Comparison of ENCODE assay signal across 16 cellular contexts in the genomic region with DNA sequence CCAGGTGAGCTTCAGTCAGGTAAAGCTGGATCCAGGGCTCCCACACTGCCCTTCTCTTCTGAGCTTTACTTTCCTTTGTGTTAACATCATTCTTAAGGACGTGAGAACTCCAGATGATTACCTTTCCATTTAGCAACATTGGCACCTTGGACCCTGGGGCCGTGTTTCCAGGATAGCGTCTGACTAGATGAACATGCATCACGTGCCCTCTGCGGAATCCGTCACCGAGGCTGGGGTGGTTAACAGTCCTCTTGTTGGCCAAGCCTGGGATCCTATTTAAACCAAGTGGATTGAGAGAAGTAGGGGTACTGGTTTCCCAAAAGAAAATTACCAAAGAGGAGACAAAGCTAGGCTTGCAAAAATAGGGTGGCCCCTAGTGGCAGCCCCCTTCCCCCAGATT. TPM values are rescaled to one million over a fixed set of nuclear protein-coding genes. Genes with fewer than 3 reads are reported as not detected.
DNase-seq lines count a peak whose midpoint lies in the region; ATAC-seq, FAIRE-seq and TF ChIP-seq lines count a peak whose summit lies in the region.
"Had no signal": no experiment of that assay in that cellular context is flagged by ENCODE, and none has a peak within 500 bp of the region (broad histone marks: within the 10 kb centered on the region; RNA-seq: fewer than 3 reads in every experiment).

No MANE protein-coding gene starts in this region.

- no peak overlapping the region for H2AFZ ChIP-seq in IMR-90 (replicated peaks; ENCODE audit: low read length, poor library complexity)

- no TSS peak for BruUV-seq in IMR-90 (replicated peaks; lab: Mats Ljungman, UMichigan)

- no peak for TF ChIP-seq POLR2A in IMR-90 (IDR thresholded peaks at IDR 0.05; ENCODE audit: low read depth, low read length)
- no peak for TF ChIP-seq POLR2A in ovary (IDR thresholded peaks at IDR 0.05)

- H3K9me3 ChIP-seq in IMR-90 (ENCODE audit: control insufficient read depth, insufficient read depth, low read length): no peaks in the 10 kb centered on the region; the same call in 1 of the 2 replicates
- H3K9me3 ChIP-seq in naive thymus-derived CD4-positive, alpha-beta T cell (ENCODE audit: control insufficient read depth in 2 of 3, low read length in 3 of 3): no peaks in the 10 kb centered on the region
- H3K9me3 ChIP-seq in small intestine (ENCODE audit: control insufficient read depth, low read depth): no peaks in the 10 kb centered on the region
- no peaks in the 10 kb centered on the region for H3K9me3 ChIP-seq in ovary
- no peaks in the 10 kb centered on the region for H3K9me3 ChIP-seq in kidney (ENCODE audit: control insufficient read depth in 1 of 2, low read length in 2 of 2)

- FAIRE-seq in small intestine (lab: Jason Lieb, UNC) (no peak), kidney (lab: Jason Lieb, UNC) (no peak)
- FAIRE-seq: G401.6, H1 had no signal

- H3K27ac Mint-ChIP-seq in naive thymus-derived CD4-positive, alpha-beta T cell: peak overlapping the region in 5 of 9 donors; percentile 6 to 72 (median 33)

- no peak overlapping the region for H2BK120ac ChIP-seq in IMR-90 (ENCODE audit: low read depth, low read length)

- in situ Hi-C loops in IMR-90 (cut with MboI; ENCODE audit: low sequenced_read_pairs): no loop called here

- no peaks in the 10 kb centered on the region for H3K27me3 ChIP-seq in IMR-90 (ENCODE audit: control insufficient read depth, insufficient read depth, low read length)
- H3K27me3 ChIP-seq in naive thymus-derived CD4-positive, alpha-beta T cell (ENCODE audit: control insufficient read depth in 2 of 2, insufficient read depth in 2 of 2, low read length in 2 of 2): no peaks in the 10 kb centered on the region
- no peaks in the 10 kb centered on the region for H3K27me3 ChIP-seq in small intestine (ENCODE audit: control insufficient read depth in 2 of 2, insufficient read depth in 2 of 2, low read length in 2 of 2)
- H3K27me3 ChIP-seq in ovary: no peaks in the 10 kb centered on the region

- H3K4me3 Mint-ChIP-seq in naive thymus-derived CD4-positive, alpha-beta T cell: no peak overlapping the region
- H3K4me3 Mint-ChIP-seq: CD4-positive, alpha-beta memory T cell had no signal

- intact Hi-C loops in IMR-90 (cut with micrococcal nuclease): no loop called here
- intact Hi-C loops in naive thymus-derived CD4-positive, alpha-beta T cell (cut with micrococcal nuclease): no loop called here
- intact Hi-C loops in ovary (cut with DNase I): loop anchor here in 1 of 4 donors (10.0 kb wide), 1 partner anchor 754 kb away; no protein-coding TSS in a partner anchor
- intact Hi-C loops in kidney (cut with DNase I): no loop called here

- WGBS in IMR-90 (ENCODE audit: extremely low coverage in 2 of 2, insufficient read length in 1 of 2), 2 experiments: no CpG with 5 or more reads among the region's 7 CpGs
- WGBS in small intestine, 3 donors: 93 to 95% (median 93%) methylated on average over 7 of the region's 7 CpGs
- WGBS in ovary, 3 donors: 89 to 94% (median 94%) methylated on average over 7 of the region's 7 CpGs

- no peak overlapping the region for H3K4me3 ChIP-seq in IMR-90 (ENCODE audit: insufficient read depth, low read depth, low read length)
- H3K4me3 ChIP-seq in naive thymus-derived CD4-positive, alpha-beta T cell (ENCODE audit: low read length): no peak overlapping the region
- H3K4me3 ChIP-seq in small intestine (ENCODE audit: low read depth in 1 of 2, low read length in 2 of 2): no peak overlapping the region
- no peak overlapping the region for H3K4me3 ChIP-seq in ovary
- H3K4me3 ChIP-seq in kidney (ENCODE audit: low read length in 2 of 2): no peak overlapping the region

- H3K36me3 ChIP-seq in IMR-90 (ENCODE audit: control insufficient read depth, insufficient read depth, low read length) (peaks cover 58% of the 10 kb centered on the region), small intestine (ENCODE audit: control insufficient read depth in 2 of 2, insufficient read depth in 2 of 2, low read length in 2 of 2) (peaks cover 2 to 5% of the 10 kb centered on the region in 2 donors), ovary (no peaks in the 10 kb centered on the region), kidney (ENCODE audit: control insufficient read depth in 1 of 2, insufficient read depth in 2 of 2, low read length in 2 of 2) (peaks cover 16 to 36% of the 10 kb centered on the region in 2 donors)
- H3K36me3 ChIP-seq in naive thymus-derived CD4-positive, alpha-beta T cell (ENCODE audit: control insufficient read depth in 2 of 3, insufficient read depth in 3 of 3, low read length in 3 of 3): peaks cover 0 to 55% (median 0%) of the 10 kb centered on the region in 3 experiments

- H3K14ac ChIP-seq in IMR-90 (replicated peaks; ENCODE audit: low read depth, low read length): no peak overlapping the region

- no peak for TF ChIP-seq RAD21 in IMR-90 (IDR thresholded peaks at IDR 0.05; ENCODE audit: low read length)

- no peak overlapping the region for H4K8ac ChIP-seq in IMR-90 (ENCODE audit: low read depth in 2 of 2, low read length in 2 of 2)

- peaks cover 0 to 4% (median 0%) of the 10 kb centered on the region in 11 donors for H3K9me3 Mint-ChIP-seq in naive thymus-derived CD4-positive, alpha-beta T cell

- ATAC-seq in IMR-90 (ENCODE audit: low read depth): no peak
- no peak for ATAC-seq in naive thymus-derived CD4-positive, alpha-beta T cell

- H2BK20ac ChIP-seq in IMR-90 (ENCODE audit: low read depth, low read length): no peak overlapping the region

- peaks cover 14 to 46% (median 34%) of the 10 kb centered on the region in 5 donors for H3K36me3 Mint-ChIP-seq in naive thymus-derived CD4-positive, alpha-beta T cell

- no peak overlapping the region for H3K9ac ChIP-seq in IMR-90 (ENCODE audit: low read depth, low read length)
- no peak overlapping the region for H3K9ac ChIP-seq in kidney (ENCODE audit: low read length in 2 of 2)

- H3K27ac ChIP-seq in IMR-90 (ENCODE audit: insufficient read depth, low read length) (no peak overlapping the region), small intestine (ENCODE audit: low read depth in 1 of 2, low read length in 1 of 2) (no peak overlapping the region), ovary (no peak overlapping the region), kidney (ENCODE audit: low read depth in 2 of 2, low read length in 2 of 2) (no peak overlapping the region)
- H3K27ac ChIP-seq in naive thymus-derived CD4-positive, alpha-beta T cell (ENCODE audit: low read depth, low read length): no peak overlapping the region

- no peak for TF ChIP-seq CTCF in IMR-90 (conservative IDR thresholded peaks at IDR 0.05; ENCODE audit: low read depth, low read length)
- no peak for TF ChIP-seq CTCF in ovary (IDR thresholded peaks at IDR 0.05)
- no peak for TF ChIP-seq CTCF in kidney (IDR thresholded peaks at IDR 0.05; ENCODE audit: borderline replicate concordance, extremely low read depth, insufficient read depth)

- H3K27me3 Mint-ChIP-seq in naive thymus-derived CD4-positive, alpha-beta T cell: no peaks in the 10 kb centered on the region
- H3K27me3 Mint-ChIP-seq: CD4-positive, alpha-beta memory T cell had no signal

- TF ChIP-seq EP300 in ovary (IDR thresholded peaks at IDR 0.05): no peak

- H3K4me1 ChIP-seq in IMR-90 (ENCODE audit: control insufficient read depth, insufficient read depth, low read length) (no peaks in the 10 kb centered on the region), small intestine (ENCODE audit: control insufficient read depth in 2 of 2, insufficient read depth in 1 of 2, low read depth in 1 of 2, low read length in 1 of 2) (no peaks in the 10 kb centered on the region), ovary (ENCODE audit: insufficient read depth) (no peaks in the 10 kb centered on the region), kidney (ENCODE audit: control insufficient read depth in 1 of 2, insufficient read depth in 1 of 2, low read depth in 1 of 2, low read length in 2 of 2) (no peaks in the 10 kb centered on the region)
- H3K4me1 ChIP-seq in naive thymus-derived CD4-positive, alpha-beta T cell (ENCODE audit: control insufficient read depth in 2 of 2, insufficient read depth in 2 of 2, low read length in 2 of 2): peaks cover 13 to 14% of the 10 kb centered on the region in 2 donors

- H3K4me1 Mint-ChIP-seq in naive thymus-derived CD4-positive, alpha-beta T cell: peaks cover 32 to 56% (median 47%) of the 10 kb centered on the region in 7 donors

- no peak overlapping the region for H3K56ac ChIP-seq in IMR-90 (ENCODE audit: extremely low read depth, insufficient read depth, low read length)

- POLR2A ChIA-PET in IMR-90 (lab: Charles Lee; ENCODE audit: unreplicated experiment): no interaction called here
- POLR2A ChIA-PET in naive thymus-derived CD4-positive, alpha-beta T cell (lab: Charles Lee): interaction anchor here (1.1 to 8.9 kb wide), 2 partner anchors 5 to 31 kb away, joined by 3 to 143 read pairs; a partner anchor contains a TSS

- H3K18ac ChIP-seq in IMR-90 (ENCODE audit: low read depth, low read length): no peak overlapping the region

- no peak overlapping the region for H2BK5ac ChIP-seq in IMR-90 (ENCODE audit: low read depth, low read length, poor library complexity, severe bottlenecking)

- no peak overlapping the region for H3K23ac ChIP-seq in IMR-90 (ENCODE audit: low read depth, low read length)

- 0 out of 2 replicates have a peak, but pooled peaks cover 3% of the 10 kb centered on the region for H4K20me1 ChIP-seq in IMR-90 (ENCODE audit: insufficient read depth, low read length)

- peak overlapping the region; percentile 61 for H2AK9ac ChIP-seq in IMR-90 (replicated peaks; ENCODE audit: low read depth, low read length, poor library complexity)

- H3K4me2 ChIP-seq in IMR-90 (ENCODE audit: low read depth, low read length): no peak overlapping the region

- H3K9me1 ChIP-seq in IMR-90 (ENCODE audit: insufficient read depth, low read length): peaks cover 4% of the 10 kb centered on the region; the same call in 1 of the 2 replicates

- H4K5ac ChIP-seq in IMR-90 (ENCODE audit: low read depth, low read length): no peak overlapping the region

- H3K4ac ChIP-seq in IMR-90 (ENCODE audit: low read depth, low read length): no peak overlapping the region

- CTCF ChIA-PET in IMR-90 (lab: Yijun Ruan, JAX): no interaction called here
- CTCF ChIA-PET in naive thymus-derived CD4-positive, alpha-beta T cell (lab: Charles Lee): no interaction called here

- no peak overlapping the region for H4K91ac ChIP-seq in IMR-90 (ENCODE audit: insufficient read depth, low read depth, low read length)

- no peak for DNase-seq in IMR-90
- DNase-seq in NAMALWA (ENCODE audit: low spot score): peak; percentile 32
- DNase-seq in naive thymus-derived CD4-positive, alpha-beta T cell: no peak
- DNase-seq in small intestine: no peak
- no peak for DNase-seq in ovary
- no peak for DNase-seq in kidney
- DNase-seq: C1 segment of cervical spinal cord; CD4-positive, alpha-beta memory T cell; COR-L47; HCEC 1CT had no signal

- peaks cover 8 to 40% of the 10 kb centered on the region in 2 experiments for H3K79me1 ChIP-seq in IMR-90 (ENCODE audit: low read depth in 1 of 2, low read length in 2 of 2)

- H2BK15ac ChIP-seq in IMR-90 (ENCODE audit: low read depth, low read length): no peak overlapping the region

- no peak overlapping the region for H2AK5ac ChIP-seq in IMR-90 (ENCODE audit: low read depth, low read length)

- dilution Hi-C loops in IMR-90 (cut with HindIII; ENCODE audit: low sequenced_read_pairs, unreplicated experiment): no loop called here

RNA-seq across cellular contexts. Expression of a gene that starts 3.9 kb away (rescaled TPM):
- total RNA-seq in IMR-90 (2012; rRNA removed): 0.18 TPM in 1 of 2 replicates, not detected in the other
- polyA plus RNA-seq in IMR-90 (2012; rRNA removed): 7.4 and 7.6 TPM in 2 replicates
- 1.5 and 3.0 TPM in 2 replicates for polyA plus RNA-seq in IMR-90 (2012; cell fraction: cytosol; rRNA removed)
- 102 and 230 TPM in 2 replicates for polyA plus RNA-seq in IMR-90 (2012; cell fraction: nucleus; rRNA removed; ENCODE audit: low replicate concordance)
- total RNA-seq in naive thymus-derived CD4-positive, alpha-beta T cell: 100 to 1,000 TPM; 179 to 476 (median 342) TPM
- polyA plus RNA-seq in naive thymus-derived CD4-positive, alpha-beta T cell: 100 to 1,000 TPM; 317 to 445 TPM
- polyA plus RNA-seq in small intestine: 10 to 100 TPM in 2 of 3 donors, 1 to 10 TPM in 1; 7.5 to 19.2 (median 13.2) TPM
- 1 to 10 TPM; 2.6 to 6.0 (median 4.6) TPM for total RNA-seq in ovary
- polyA plus RNA-seq in ovary: 1 to 10 TPM; 1.0 to 4.8 TPM
- 12.5 TPM for total RNA-seq in kidney
- 8.3 TPM for polyA plus RNA-seq in kidney (ENCODE audit: insufficient read depth, low read depth, low replicate concordance)

RNA-seq across cellular contexts. Expression of a gene that starts 6.4 kb away (rescaled TPM):
- total RNA-seq in IMR-90 (2012; rRNA removed) (4.7 and 6.9 TPM in 2 replicates), ovary (10 to 100 TPM; 10.1 to 25.5 (median 17.4) TPM), kidney (38.4 TPM)
- polyA plus RNA-seq in IMR-90 (2012; rRNA removed) (37.3 and 39.9 TPM in 2 replicates), small intestine (10 to 100 TPM; 41.7 to 65.1 (median 53.0) TPM), ovary (10 to 100 TPM in 1 of 2 donors, 1 to 10 TPM in 1; 4.5 to 23.7 TPM), kidney (ENCODE audit: insufficient read depth, low read depth, low replicate concordance) (34.5 TPM)
- 39.0 and 52.2 TPM in 2 replicates for polyA plus RNA-seq in IMR-90 (2012; cell fraction: cytosol; rRNA removed)
- polyA plus RNA-seq in IMR-90 (2012; cell fraction: nucleus; rRNA removed; ENCODE audit: low replicate concordance): 89.2 and 183 TPM in 2 replicates
- 10 to 100 TPM; 31.1 to 47.0 (median 42.1) TPM for total RNA-seq in naive thymus-derived CD4-positive, alpha-beta T cell
- polyA plus RNA-seq in naive thymus-derived CD4-positive, alpha-beta T cell: 10 to 100 TPM; 22.6 to 40.4 TPM

RNA-seq across cellular contexts. Expression of a gene that starts 30.2 kb away (rescaled TPM):
- total RNA-seq in IMR-90 (2012; rRNA removed) (8.1 and 10.0 TPM in 2 replicates), ovary (10 to 100 TPM; 18.8 to 29.2 (median 23.3) TPM), kidney (31.0 TPM)
- polyA plus RNA-seq in IMR-90 (2012; rRNA removed) (24.5 and 29.1 TPM in 2 replicates), small intestine (10 to 100 TPM; 16.5 to 23.3 (median 21.7) TPM), ovary (10 to 100 TPM; 17.9 to 31.5 TPM), kidney (ENCODE audit: insufficient read depth, low read depth, low replicate concordance) (8.9 TPM)
- 7.4 and 7.5 TPM in 2 replicates for polyA plus RNA-seq in IMR-90 (2012; cell fraction: cytosol; rRNA removed)
- polyA plus RNA-seq in IMR-90 (2012; cell fraction: nucleus; rRNA removed; ENCODE audit: low replicate concordance): 115 and 157 TPM in 2 replicates
- 100 to 1,000 TPM in 3 of 5 experiments, 10 to 100 TPM in 2; 70.9 to 117 (median 111) TPM for total RNA-seq in naive thymus-derived CD4-positive, alpha-beta T cell
- 10 to 100 TPM; 26.0 to 37.8 TPM for polyA plus RNA-seq in naive thymus-derived CD4-positive, alpha-beta T cell

RNA-seq across cellular contexts. Expression of a gene that starts 49.2 kb away (rescaled TPM):
- not detected in 2 replicates for total RNA-seq in IMR-90 (2012; rRNA removed)
- not detected in 2 replicates for polyA plus RNA-seq in IMR-90 (2012; rRNA removed)
- polyA plus RNA-seq in IMR-90 (2012; cell fraction: cytosol; rRNA removed): not detected in 2 replicates
- polyA plus RNA-seq in IMR-90 (2012; cell fraction: nucleus; rRNA removed; ENCODE audit: low replicate concordance): not detected in 2 replicates
- 1 to 10 TPM in 1 of 5 experiments, under 1 TPM in 4; 0.22 to 3.0 (median 0.32) TPM for total RNA-seq in naive thymus-derived CD4-positive, alpha-beta T cell
- polyA plus RNA-seq in naive thymus-derived CD4-positive, alpha-beta T cell: under 1 TPM; 0.40 to 0.58 TPM
- 1 to 10 TPM in 1 of 3 donors, under 1 TPM in 1, not detected in 1; 0.81 to 2.4 TPM for polyA plus RNA-seq in small intestine
- 1 to 10 TPM in 3 of 7 donors, under 1 TPM in 3, not detected in 1; 0.71 to 1.5 (median 1.1) TPM for total RNA-seq in ovary
- polyA plus RNA-seq in ovary: 1 to 10 TPM in 1 of 2 donors, under 1 TPM in 1; 0.40 to 2.5 TPM
- total RNA-seq in kidney: 2.6 TPM
- 0.47 TPM for polyA plus RNA-seq in kidney (ENCODE audit: insufficient read depth, low read depth, low replicate concordance)
- total RNA-seq: A172; A673; Calu3; CD4-positive, alpha-beta memory T cell had no signal
- polyA plus RNA-seq: BJ had no signal

RNA-seq across cellular contexts. Expression of a gene that starts 55.9 kb away (rescaled TPM):
- 12.2 and 14.4 TPM in 2 replicates for total RNA-seq in IMR-90 (2012; rRNA removed)
- 20.0 and 21.9 TPM in 2 replicates for polyA plus RNA-seq in IMR-90 (2012; rRNA removed)
- 30.5 and 31.9 TPM in 2 replicates for polyA plus RNA-seq in IMR-90 (2012; cell fraction: cytosol; rRNA removed)
- 31.9 and 59.2 TPM in 2 replicates for polyA plus RNA-seq in IMR-90 (2012; cell fraction: nucleus; rRNA removed; ENCODE audit: low replicate concordance)
- total RNA-seq in naive thymus-derived CD4-positive, alpha-beta T cell: 10 to 100 TPM; 19.9 to 30.3 (median 27.3) TPM
- polyA plus RNA-seq in naive thymus-derived CD4-positive, alpha-beta T cell: 1 to 10 TPM; 4.4 to 7.5 TPM
- polyA plus RNA-seq in small intestine: 10 to 100 TPM; 26.5 to 55.7 (median 30.0) TPM
- 10 to 100 TPM in 5 of 7 donors, 1 to 10 TPM in 2; 5.1 to 13.9 (median 11.3) TPM for total RNA-seq in ovary
- polyA plus RNA-seq in ovary: 10 to 100 TPM in 1 of 2 donors, under 1 TPM in 1; 0.32 to 14.8 TPM
- total RNA-seq in kidney: 30.1 TPM
- 21.0 TPM for polyA plus RNA-seq in kidney (ENCODE audit: insufficient read depth, low read depth, low replicate concordance)
